Comparison of ENCODE assay signal across 8 cellular contexts in the genomic region with DNA sequence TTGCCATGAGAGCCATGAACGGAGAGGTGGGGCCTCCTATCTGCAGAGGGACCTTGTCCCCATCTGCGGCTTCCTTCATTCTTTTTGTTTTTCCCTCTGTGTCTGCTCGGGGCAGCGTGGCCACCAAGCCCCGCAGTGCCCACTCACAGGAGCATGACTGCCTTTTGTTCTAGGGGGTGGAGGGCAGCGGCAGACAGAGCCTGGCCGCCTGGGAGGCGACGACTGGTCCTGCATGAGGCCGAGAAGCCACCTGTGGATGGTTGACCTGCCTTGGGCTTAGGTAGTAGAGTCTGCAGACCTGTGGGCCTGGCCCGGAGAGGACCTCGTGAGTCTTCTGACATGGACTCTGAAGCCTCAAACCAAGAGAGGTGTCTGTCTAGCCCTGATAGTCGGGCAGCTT. TPM values are rescaled to one million over a fixed set of nuclear protein-coding genes. Genes with fewer than 3 reads are reported as not detected.
A peak's percentile ranks its signal among the peaks of the same experiment; 100 is the strongest.
DNase-seq lines count a peak whose midpoint lies in the region; ATAC-seq and TF ChIP-seq lines count a peak whose summit lies in the region.

No MANE protein-coding gene starts in this region.

- H3K4me1 Mint-ChIP-seq in Calu3 (ENCODE audit: low read depth, unreplicated experiment) (peaks cover 28% of the 10 kb centered on the region), endothelial cell (ENCODE audit: unreplicated experiment) (peaks cover 13% of the 10 kb centered on the region), osteocyte (ENCODE audit: unreplicated experiment) (peaks cover 10% of the 10 kb centered on the region)

- ATAC-seq in PC-3 (no peak), GM21367 (IDR thresholded peaks at IDR 0.05; ENCODE audit: unreplicated experiment) (no peak), omental fat pad (ENCODE audit: low FRiP score) (no peak)

- H3K9me3 Mint-ChIP-seq in Calu3 (ENCODE audit: low read depth, unreplicated experiment) (no peaks in the 10 kb centered on the region), endothelial cell (ENCODE audit: unreplicated experiment) (no peaks in the 10 kb centered on the region), osteocyte (ENCODE audit: unreplicated experiment) (peaks cover 3% of the 10 kb centered on the region)

- H3K9me2 ChIP-seq in PC-3 (replicated peaks; ENCODE audit: low read length), result no peaks in the 10 kb centered on the region

- H4K20me1 ChIP-seq in PC-3 (ENCODE audit: low read length), result peaks cover 36% of the 10 kb centered on the region

- peaks cover 41% of the 10 kb centered on the region for H3K36me3 ChIP-seq in PC-3 (ENCODE audit: low read depth, low read length)

- H3K4me3 ChIP-seq in PC-3 (ENCODE audit: low read length), result peak overlapping the region; percentile 99

- H3K79me2 ChIP-seq in PC-3 (ENCODE audit: low read length), result peaks cover 31% of the 10 kb centered on the region

- CTCF ChIA-PET in Calu3 (lab: Charles Lee), result interaction anchor here (0.6 kb wide), 1 partner anchor 54 kb away, joined by 3 read pairs; no protein-coding TSS in a partner anchor
- CTCF ChIA-PET in PC-3 (lab: Charles Lee), result no interaction called here

- H3K9me3 ChIP-seq in PC-3 (ENCODE audit: low read length), result no peaks in the 10 kb centered on the region

- H3K9ac ChIP-seq in PC-3 (ENCODE audit: low read length), result peak overlapping the region; percentile 100

- H3K27me3 Mint-ChIP-seq in Calu3 (ENCODE audit: unreplicated experiment), result no peaks in the 10 kb centered on the region
- H3K27me3 Mint-ChIP-seq in endothelial cell (ENCODE audit: unreplicated experiment), result peaks cover 9% of the 10 kb centered on the region
- H3K27me3 Mint-ChIP-seq in osteocyte (ENCODE audit: unreplicated experiment), result no peaks in the 10 kb centered on the region

- TF ChIP-seq CTCF in Calu3 (IDR thresholded peaks at IDR 0.05; ENCODE audit: unreplicated experiment) (no peak), PC-3 (conservative IDR thresholded peaks at IDR 0.05; ENCODE audit: low read depth, low read length) (no peak), endothelial cell (IDR thresholded peaks at IDR 0.05; ENCODE audit: unreplicated experiment) (no peak), osteocyte (IDR thresholded peaks at IDR 0.05) (no peak), omental fat pad (IDR thresholded peaks at IDR 0.05) (no peak)

- no TSS peak for BruUV-seq in Calu3 (replicated peaks; lab: Mats Ljungman, UMichigan)
- BruUV-seq in PC-3 (replicated peaks; lab: Mats Ljungman, UMichigan), result no TSS peak

- H3K27ac Mint-ChIP-seq in Calu3 (ENCODE audit: unreplicated experiment) (peak overlapping the region; percentile 98), endothelial cell (ENCODE audit: unreplicated experiment) (no peak overlapping the region), osteocyte (ENCODE audit: unreplicated experiment) (peak overlapping the region; percentile 52)

- H3K4me1 ChIP-seq in PC-3 (ENCODE audit: insufficient read depth, low read length), result peaks cover 25% of the 10 kb centered on the region

- peaks cover 73% of the 10 kb centered on the region for H3K36me3 Mint-ChIP-seq in Calu3 (ENCODE audit: insufficient read depth, unreplicated experiment)
- peaks cover 7% of the 10 kb centered on the region for H3K36me3 Mint-ChIP-seq in endothelial cell (ENCODE audit: low read depth, unreplicated experiment)
- H3K36me3 Mint-ChIP-seq in osteocyte (ENCODE audit: unreplicated experiment), result peaks cover 28% of the 10 kb centered on the region

- peak overlapping the region; percentile 98 for H3K27ac ChIP-seq in PC-3 (ENCODE audit: low read length)

- peaks cover 5% of the 10 kb centered on the region for H3F3A ChIP-seq in PC-3 (ENCODE audit: low read length, unreplicated experiment)

- H3K4me3 Mint-ChIP-seq in Calu3 (ENCODE audit: low read depth, unreplicated experiment) (peak overlapping the region; percentile 90), endothelial cell (ENCODE audit: unreplicated experiment) (peak overlapping the region; percentile 98), osteocyte (ENCODE audit: unreplicated experiment) (peak overlapping the region; percentile 97)

- H3K4me2 ChIP-seq in PC-3 (ENCODE audit: low read length), result peak overlapping the region; percentile 100

- intact Hi-C loops in Calu3 (cut with micrococcal nuclease; ENCODE audit: unreplicated experiment) (no loop called here), PC-3 (cut with micrococcal nuclease) (no loop called here)

- no peak overlapping the region for H2AFZ ChIP-seq in PC-3 (ENCODE audit: low read length)

- TF ChIP-seq POLR2A in erythroblast (IDR thresholded peaks at IDR 0.05; ENCODE audit: low read length), result no peak

- DNase-seq in Calu3 (no peak), PC-3 (no peak), endothelial cell (ENCODE audit: low spot score) (no peak), osteocyte (ENCODE audit: extremely low spot score, unreplicated experiment) (no peak), SIG-M5 treated with dmso at 0.1 percent for 504 hours (lab: John Stamatoyannopoulos, UW; ENCODE audit: unreplicated experiment) (no peak), erythroblast (lab: John Stamatoyannopoulos, UW) (no peak), omental fat pad (ENCODE audit: low spot score) (no peak)

- POLR2A ChIA-PET in PC-3 (lab: Charles Lee; ENCODE audit: unreplicated experiment), result no interaction called here

- H3K27me3 ChIP-seq in PC-3 (ENCODE audit: low read length), result no peaks in the 10 kb centered on the region

RNA-seq across cellular contexts. Expression of gene RBM3, which starts 1.4 kb away (rescaled TPM):
- total RNA-seq in Calu3 (2022) (218 and 248 TPM in 2 replicates), PC-3 (2014; rRNA removed) (375 and 389 TPM in 2 replicates), endothelial cell (ENCODE audit: unreplicated experiment) (252 TPM), osteocyte (298 and 325 TPM in 2 replicates), omental fat pad (100 to 1,000 TPM; 151 to 280 (median 263) TPM)

RNA-seq across cellular contexts. Expression of gene WDR13, which starts 21.6 kb away (rescaled TPM):
- total RNA-seq in Calu3 (2022) (68.4 and 81.2 TPM in 2 replicates), PC-3 (2014; rRNA removed) (93.3 and 106 TPM in 2 replicates), endothelial cell (ENCODE audit: unreplicated experiment) (73.8 TPM), osteocyte (89.9 and 97.8 TPM in 2 replicates), omental fat pad (100 to 1,000 TPM in 3 of 4 donors, 10 to 100 TPM in 1; 95.4 to 149 (median 126) TPM)

RNA-seq across cellular contexts. Expression of gene TBC1D25, which starts 36.1 kb away (rescaled TPM):
- total RNA-seq in Calu3 (2022) (18.2 and 19.4 TPM in 2 replicates), PC-3 (2014; rRNA removed) (11.3 and 24.2 TPM in 2 replicates), endothelial cell (ENCODE audit: unreplicated experiment) (12.5 TPM), osteocyte (16.4 and 19.9 TPM in 2 replicates), omental fat pad (10 to 100 TPM in 3 of 4 donors, 1 to 10 TPM in 1; 8.7 to 15.4 (median 13.2) TPM)

RNA-seq across cellular contexts. Expression of gene EBP, which starts 54.0 kb away (rescaled TPM):
- total RNA-seq in Calu3 (2022) (159 and 186 TPM in 2 replicates), PC-3 (2014; rRNA removed) (307 and 324 TPM in 2 replicates), endothelial cell (ENCODE audit: unreplicated experiment) (66.0 TPM), osteocyte (39.3 and 42.5 TPM in 2 replicates), omental fat pad (10 to 100 TPM; 15.1 to 24.9 (median 17.2) TPM)
